Comparison of ENCODE assay signal across 21 cellular contexts in genomic region chr7:31076051-31076450, GRCh38. TPM values are rescaled to one million over a fixed set of nuclear protein-coding genes. Genes with fewer than 3 reads are reported as not detected.
"Had no signal": no experiment of that assay in that cellular context is flagged by ENCODE, and none has a peak within 500 bp of the region (broad histone marks: within the 10 kb centered on the region; RNA-seq: fewer than 3 reads in every experiment).

No MANE protein-coding gene starts in this region.

- H3K27ac Mint-ChIP-seq: dendritic cell treated with granulocyte-macrophage colony-stimulating factor and Interleukin-4, amounts not matched to agents 40 ng/mL and 50 ng/mL, for 4 days; effector memory CD8-positive, alpha-beta T cell; immature natural killer cell; naive thymus-derived CD4-positive, alpha-beta T cell; nephron progenitor cell had no signal

- H3K36me3 Mint-ChIP-seq: immature natural killer cell; naive thymus-derived CD4-positive, alpha-beta T cell had no signal

- H3K9me3 Mint-ChIP-seq: dendritic cell treated with granulocyte-macrophage colony-stimulating factor and Interleukin-4, amounts not matched to agents 40 ng/mL and 50 ng/mL, for 4 days; effector memory CD8-positive, alpha-beta T cell; immature natural killer cell; naive thymus-derived CD4-positive, alpha-beta T cell; nephron progenitor cell had no signal

- H3K36me3 ChIP-seq: esophagus squamous epithelium, pancreas, prostate gland, stomach, thoracic aorta, transverse colon had no signal

- H3K9me3 ChIP-seq: esophagus squamous epithelium, pancreas, prostate gland, stomach, thoracic aorta, transverse colon had no signal

- H3K4me1 Mint-ChIP-seq: immature natural killer cell; naive thymus-derived CD4-positive, alpha-beta T cell had no signal

- H3K4me1 ChIP-seq: pancreas, prostate gland, stomach, transverse colon had no signal

- DNase-seq: effector memory CD8-positive, alpha-beta T cell; esophagus squamous epithelium; foreskin fibroblast; immature natural killer cell; left cardiac atrium; mammary epithelial cell; naive thymus-derived CD4-positive, alpha-beta T cell; nephron progenitor cell; stimulated activated CD4-positive, alpha-beta T cell treated with anti-CD3 and anti-CD28 coated beads, Interleukin-12 subunit alpha, Interleukin-12 subunit beta, amount 100 ng/mL, for 4 hours; stimulated activated naive CD4-positive, alpha-beta T cell; stomach; substantia nigra; transverse colon had no signal

- H3K27me3 ChIP-seq: pancreas had no signal

- H3K4me3 Mint-ChIP-seq: dendritic cell treated with granulocyte-macrophage colony-stimulating factor and Interleukin-4, amounts not matched to agents 40 ng/mL and 50 ng/mL, for 4 days; effector memory CD8-positive, alpha-beta T cell; immature natural killer cell; naive thymus-derived CD4-positive, alpha-beta T cell; nephron progenitor cell had no signal

- H3K4me3 ChIP-seq: esophagus squamous epithelium, pancreas, prostate gland, skin epidermis, stomach, thoracic aorta, transverse colon had no signal

- ATAC-seq: effector memory CD8-positive, alpha-beta T cell; left cardiac atrium; naive thymus-derived CD4-positive, alpha-beta T cell; pancreas; sciatic nerve had no signal

- H3K27ac ChIP-seq: esophagus squamous epithelium, pancreas, prostate gland, skin epidermis, stomach, thoracic aorta, transverse colon had no signal

RNA-seq across cellular contexts. Expression of gene ADCYAP1R1, which starts 23.9 kb away (rescaled TPM):
- total RNA-seq: epithelial cell of proximal tubule; mammary epithelial cell; naive thymus-derived CD4-positive, alpha-beta T cell had no signal
- polyA plus RNA-seq: immature natural killer cell; keratinocyte; mammary epithelial cell; naive thymus-derived CD4-positive, alpha-beta T cell had no signal
